Comparison of ENCODE assay signal across 27 cellular contexts in the genomic region with DNA sequence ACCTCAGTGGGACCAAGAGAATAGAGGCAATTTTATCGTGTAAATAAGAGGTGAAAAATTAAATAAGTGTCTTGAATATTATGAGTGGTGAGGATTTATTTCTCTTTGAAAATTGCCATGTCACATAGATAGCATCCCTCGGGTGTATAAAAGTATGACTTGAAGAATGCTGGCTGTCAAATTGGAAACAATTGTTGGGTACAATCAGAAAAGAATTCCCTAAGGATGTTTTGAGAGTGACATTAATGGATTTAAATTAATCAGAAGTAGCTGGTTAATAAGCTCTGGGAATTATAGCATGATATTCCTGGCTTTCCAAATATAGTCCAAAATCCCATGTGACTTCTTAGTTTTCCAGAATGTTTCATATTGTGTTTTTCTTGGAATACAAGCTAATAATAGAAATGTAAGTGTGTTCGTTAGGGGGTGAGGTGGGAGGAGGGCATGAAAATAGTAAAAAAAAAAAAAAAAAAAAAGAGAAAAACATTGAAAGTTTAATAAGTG.
DNase-seq lines count a peak whose midpoint lies in the region; TF ChIP-seq lines count a peak whose summit lies in the region.
"Had no signal": no experiment of that assay in that cellular context is flagged by ENCODE, and none has a peak within 500 bp of the region (broad histone marks: within the 10 kb centered on the region; RNA-seq: fewer than 3 reads in every experiment).

No MANE protein-coding gene starts in this region.

- H3K9me2 ChIP-seq in neural cell (ENCODE audit: insufficient read depth, low read length) = no peaks in the 10 kb centered on the region

- peak; percentile 57 for TF ChIP-seq EP300 in neural cell (conservative IDR thresholded peaks at IDR 0.05; ENCODE audit: poor library complexity, severe bottlenecking)

- H3K27me3 ChIP-seq in neural cell (ENCODE audit: insufficient read depth, low read depth, low read length) = no peaks in the 10 kb centered on the region
- H3K27me3 ChIP-seq: BE2C, BLaER1 had no signal

- H4K20me1 ChIP-seq in neural cell (ENCODE audit: insufficient read depth) = no peaks in the 10 kb centered on the region
- H4K20me1 ChIP-seq: BLaER1 had no signal

- H3K36me3 ChIP-seq in neural cell (ENCODE audit: insufficient read depth, low read length) = no peaks in the 10 kb centered on the region
- H3K36me3 ChIP-seq: BE2C; BLaER1; BLaER1 treated with 17β-estradiol and CSF1 and Interleukin-3, amounts not matched to agents 10 nM and 100 nM had no signal

- no peak for DNase-seq in nucleus accumbens (lab: John Stamatoyannopoulos, UW)
- DNase-seq: 8988T; ACHN; AML-193; BE2C; C1 segment of cervical spinal cord; Caco-2; Calu3; CD4-positive, alpha-beta memory T cell; CD4-positive, alpha-beta T cell; CD4-positive, CD25-positive, alpha-beta regulatory T cell; CD8-positive, alpha-beta memory T cell; CD8-positive, alpha-beta T cell; COR-L47; DMS 273 treated with DMSO at 0.1 percent for 48 hours; DMS153; DMS53; DMS79; DMS79 treated with DMSO at 0.1 percent for 48 hours; DND-41; EL had no signal

- H2AFZ ChIP-seq in neural cell (ENCODE audit: low read depth, low read length) = no peak overlapping the region

- TF ChIP-seq RAD21 in neural cell (conservative IDR thresholded peaks at IDR 0.05) = no peak

- H3K4me2 ChIP-seq in neural cell (ENCODE audit: low read length) = no peak overlapping the region
- H3K4me2 ChIP-seq: A549; BLaER1; BLaER1 treated with 17β-estradiol and CSF1 and Interleukin-3, amounts not matched to agents 10 nM and 100 nM had no signal

- H3K79me2 ChIP-seq in neural cell (replicated peaks; ENCODE audit: insufficient read depth, low read length) = no peaks in the 10 kb centered on the region

- TF ChIP-seq CTCF in neural cell (IDR thresholded peaks at IDR 0.05; ENCODE audit: poor library complexity, severe bottlenecking) = no peak

- no peak overlapping the region for H3K27ac ChIP-seq in neural cell (ENCODE audit: low read length)
- H3K27ac ChIP-seq: 22Rv1; A549; BLaER1; BLaER1 treated with 17β-estradiol and CSF1 and Interleukin-3, amounts not matched to agents 10 nM and 100 nM; C4-2B had no signal

- H3K9ac ChIP-seq in neural cell (ENCODE audit: low read length) = no peak overlapping the region
- H3K9ac ChIP-seq: BLaER1; BLaER1 treated with 17β-estradiol and CSF1 and Interleukin-3, amounts not matched to agents 10 nM and 100 nM had no signal

- no peaks in the 10 kb centered on the region for H3F3A ChIP-seq in neural cell (ENCODE audit: insufficient read depth, low read length, poor library complexity, severe bottlenecking)

- no peaks in the 10 kb centered on the region for H3K9me3 ChIP-seq in neural cell (ENCODE audit: low read length)
- H3K9me3 ChIP-seq: A549; BE2C; BLaER1; BLaER1 treated with 17β-estradiol and CSF1 and Interleukin-3, amounts not matched to agents 10 nM and 100 nM; Caco-2 had no signal

- H3K4me3 ChIP-seq in neural cell (ENCODE audit: low read length) = peak overlapping the region; percentile 29
- H3K4me3 ChIP-seq: A549; BLaER1; BLaER1 treated with 17β-estradiol and CSF1 and Interleukin-3, amounts not matched to agents 10 nM and 100 nM had no signal

TF ChIP-seq in neural cell, 6 proteins besides CTCF, POLR2A, EP300 and RAD21:
- peak; percentile 74 for TF ChIP-seq POLR2AphosphoS5 (IDR thresholded peaks at IDR 0.05)
- TF ChIP-seq EZH2 (IDR thresholded peaks at IDR 0.05; ENCODE audit: borderline replicate concordance, insufficient read depth, low read length, poor library complexity, severe bottlenecking) = no peak
- peak; percentile 97 for TF ChIP-seq REST (IDR thresholded peaks at IDR 0.05; ENCODE audit: borderline replicate concordance)
